21 cellular contexts compared by ENCODE assay signal in genomic region chr4:144582105-144582850, GRCh38.
DNase-seq lines count a peak whose midpoint lies in the region; ATAC-seq and TF ChIP-seq lines count a peak whose summit lies in the region.
"Had no signal": no experiment of that assay in that cellular context is flagged by ENCODE, and none has a peak within 500 bp of the region (broad histone marks: within the 10 kb centered on the region; RNA-seq: fewer than 3 reads in every experiment).

No MANE protein-coding gene starts in this region.

- no peak for ATAC-seq in SK-N-SH treated with all-trans-retinoic acid at 6 μM for 48 hours
- ATAC-seq: activated CD8-positive, alpha-beta T cell treated with anti-CD3 and anti-CD28 coated beads for 36 hours; heart right ventricle; Panc1 had no signal

- H3K27ac ChIP-seq in SK-N-SH (ENCODE audit: low read depth in 2 of 2, low read length in 1 of 2) = peak overlapping the region in 1 of 2 experiments; percentile 90; a peak in 2 of 4 replicates
- no peak overlapping the region for H3K27ac ChIP-seq in hepatocyte
- peak overlapping the region in 3 of 4 donors; percentile 25 to 56 (median 48) for H3K27ac ChIP-seq in transverse colon
- H3K27ac ChIP-seq: heart right ventricle, tibial nerve, WERI-Rb-1 had no signal

- H3K9me2 ChIP-seq in SK-N-SH (no peaks in the 10 kb centered on the region), hepatocyte (replicated peaks; ENCODE audit: insufficient read depth) (no peaks in the 10 kb centered on the region)

- WGBS in SK-N-SH (ENCODE audit: low lambda C conversion rate) = 30% methylated on average over 7 of the region's 7 CpGs
- WGBS in hepatocyte (ENCODE audit: low lambda C conversion rate, missing lambda C conversion rate) = 91% methylated on average over 7 of the region's 7 CpGs
- 39 to 47% methylated on average over 6 to 7 of the region's 7 CpGs for whole genome bisulfite sequencing in transverse colon (ENCODE audit: low coverage in 1 of 2), 2 donors

- no peaks in the 10 kb centered on the region for H3K9me3 ChIP-seq in SK-N-SH
- H3K9me3 ChIP-seq in hepatocyte (ENCODE audit: low read depth) = no peaks in the 10 kb centered on the region
- no peaks in the 10 kb centered on the region for H3K9me3 ChIP-seq in transverse colon
- H3K9me3 ChIP-seq: tibial nerve had no signal

- H3K4me3 ChIP-seq in SK-N-SH (ENCODE audit: low read depth in 2 of 2, low read length in 1 of 2) (no peak overlapping the region), hepatocyte (no peak overlapping the region), transverse colon (no peak overlapping the region)
- H3K4me3 ChIP-seq: heart right ventricle, tibial nerve had no signal

- peak overlapping the region; percentile 44 for H3K9ac ChIP-seq in SK-N-SH

- CTCF ChIA-PET in SK-N-SH (lab: Yijun Ruan, JAX) = no interaction called here

- H3K36me3 ChIP-seq in SK-N-SH (replicated peaks in 1 of 2; ENCODE audit: control insufficient read depth in 1 of 2, insufficient read depth in 2 of 2, low read length in 1 of 2) (no peaks in the 10 kb centered on the region), hepatocyte (replicated peaks; ENCODE audit: insufficient read depth, low read depth) (no peaks in the 10 kb centered on the region), transverse colon (no peaks in the 10 kb centered on the region)
- H3K36me3 ChIP-seq: heart right ventricle, tibial nerve, WERI-Rb-1 had no signal

- TF ChIP-seq CTCF in SK-N-SH (IDR thresholded peaks at IDR 0.05) = no peak
- TF ChIP-seq CTCF in hepatocyte (IDR thresholded peaks at IDR 0.05; ENCODE audit: poor library complexity) = no peak
- no peak for TF ChIP-seq CTCF in transverse colon (IDR thresholded peaks at IDR 0.05)

- DNase-seq in SK-N-SH = no peak
- DNase-seq in astrocyte of the hippocampus (ENCODE audit: low read depth, low spot score) = peak; percentile 80
- DNase-seq in hepatocyte (ENCODE audit: low spot score) = no peak
- DNase-seq in transverse colon = no peak
- DNase-seq in cortex of kidney (lab: John Stamatoyannopoulos, UW) = no peak
- no peak for DNase-seq in activated effector memory CD4-positive, alpha-beta T cell treated with anti-CD3 and anti-CD28 coated beads, Interleukin-2, amount 50 U/mL, for 16 hours
- DNase-seq in midbrain (lab: John Stamatoyannopoulos, UW) = no peak
- DNase-seq: 8988T; activated CD8-positive, alpha-beta T cell treated with anti-CD3 and anti-CD28 coated beads for 36 hours; DMS79 treated with DMSO at 0.1 percent for 48 hours; erythroblast; heart right ventricle; kidney; MV-4-11; NCI-H2081 treated with DMSO at 0.1 percent for 48 hours; nucleus accumbens; stimulated activated CD4-positive, alpha-beta T cell treated with anti-CD3 and anti-CD28 coated beads, Interleukin-4, amount 100 ng/mL, for 4 hours; WERI-Rb-1 had no signal

- POLR2A ChIA-PET in SK-N-SH (lab: Yijun Ruan, JAX) = no interaction called here

- TF ChIP-seq POLR2A in transverse colon (IDR thresholded peaks at IDR 0.05) = no peak

- H2AFZ ChIP-seq in SK-N-SH (ENCODE audit: low read depth) = peak overlapping the region; percentile 54
- no peak overlapping the region for H2AFZ ChIP-seq in hepatocyte

- H3K27me3 ChIP-seq in SK-N-SH (ENCODE audit: insufficient read depth) (no peaks in the 10 kb centered on the region), hepatocyte (no peaks in the 10 kb centered on the region), transverse colon (no peaks in the 10 kb centered on the region)
- H3K27me3 ChIP-seq: heart right ventricle, tibial nerve had no signal

- no peaks in the 10 kb centered on the region for H4K20me1 ChIP-seq in SK-N-SH (ENCODE audit: insufficient read depth)
- no peaks in the 10 kb centered on the region for H4K20me1 ChIP-seq in hepatocyte (ENCODE audit: insufficient read depth, poor library complexity, severe bottlenecking)

- TF ChIP-seq RAD21 in SK-N-SH (IDR thresholded peaks at IDR 0.05; ENCODE audit: low read length) = no peak

- H3K4me2 ChIP-seq in SK-N-SH (peak overlapping the region; percentile 54), hepatocyte (peak overlapping the region; percentile 43)

- peak in 1 of 2 experiments; percentile 5; a peak in 1 of 4 replicates for TF ChIP-seq EP300 in SK-N-SH (IDR thresholded peaks at IDR 0.05; ENCODE audit: borderline replicate concordance in 1 of 2, low read depth in 1 of 2, low read length in 1 of 2)
- no peak for TF ChIP-seq EP300 in transverse colon (IDR thresholded peaks at IDR 0.05; ENCODE audit: low read depth)

- in situ Hi-C loops in transverse colon (cut with MboI; ENCODE audit: low pct_ligation_motif_present in 1 of 4, low pct_unique_long_range_greater_than_20kb in 1 of 4, low sequenced_read_pairs in 3 of 4) = no loop called here

- H3K4me1 ChIP-seq in SK-N-SH (ENCODE audit: control insufficient read depth in 1 of 2, insufficient read depth in 2 of 2, low read depth in 1 of 2, low read length in 1 of 2) = peaks cover 0 to 39% of the 10 kb centered on the region in 2 experiments; a peak in 3 of 4 replicates
- no peaks in the 10 kb centered on the region for H3K4me1 ChIP-seq in hepatocyte (ENCODE audit: insufficient read depth)
- H3K4me1 ChIP-seq in transverse colon = peaks cover 0 to 28% (median 3%) of the 10 kb centered on the region in 4 donors
- H3K4me1 ChIP-seq: heart right ventricle had no signal

- H3K79me2 ChIP-seq in SK-N-SH (ENCODE audit: insufficient read depth) (no peaks in the 10 kb centered on the region), hepatocyte (no peaks in the 10 kb centered on the region)

- H3F3A ChIP-seq in SK-N-SH (replicated peaks; ENCODE audit: insufficient read depth) = peaks cover 48% of the 10 kb centered on the region

- intact Hi-C loops in transverse colon (cut with DNase I; ENCODE audit: low total_unique reads) = no loop called here

TF ChIP-seq in SK-N-SH, 30 proteins besides CTCF, POLR2A, EP300 and RAD21:
- TF ChIP-seq FOXM1 (IDR thresholded peaks at IDR 0.05; ENCODE audit: low read depth) (no peak), NRF1 (IDR thresholded peaks at IDR 0.05; ENCODE audit: low read depth, low read length) (no peak), USF2 (IDR thresholded peaks at IDR 0.05; ENCODE audit: borderline replicate concordance, low read depth, low read length) (no peak), FOSL2 (IDR thresholded peaks at IDR 0.05; ENCODE audit: borderline replicate concordance, low read depth) (peak; percentile 7; the same call in 1 of the 2 replicates), TCF12 (IDR thresholded peaks at IDR 0.05) (peak; percentile 6; the same call in 1 of the 2 replicates), TEAD4 (IDR thresholded peaks at IDR 0.05; ENCODE audit: borderline replicate concordance, insufficient read depth) (peak; percentile 33; the same call in 1 of the 2 replicates), PBX3 (IDR thresholded peaks at IDR 0.05) (peak; percentile 17; the same call in 1 of the 2 replicates), NFIC (IDR thresholded peaks at IDR 0.05; ENCODE audit: borderline replicate concordance) (peak; percentile 63; the same call in 1 of the 2 replicates)
TF ChIP-seq in SK-N-SH: peak in this region for 5.

TF ChIP-seq in SK-N-SH treated with all-trans-retinoic acid at 6 μM for 48 hours, 23 proteins besides CTCF, POLR2A, EP300 and RAD21:
- no peak for TF ChIP-seq ZC3H10 (CRISPR knock-in tag; IDR thresholded peaks at IDR 0.05)
- TF ChIP-seq OSR1 (CRISPR knock-in tag; IDR thresholded peaks at IDR 0.05) = no peak
- no peak for TF ChIP-seq TOX (CRISPR knock-in tag; IDR thresholded peaks at IDR 0.05; ENCODE audit: borderline replicate concordance)
- no peak for TF ChIP-seq CSRNP3 (CRISPR knock-in tag; IDR thresholded peaks at IDR 0.05)
- TF ChIP-seq GLIS3 (CRISPR knock-in tag; IDR thresholded peaks at IDR 0.05) = no peak
- TF ChIP-seq TCF4 (CRISPR knock-in tag; IDR thresholded peaks at IDR 0.05; ENCODE audit: borderline replicate concordance) = no peak
